Comparison of ENCODE assay signal across 10 cellular contexts in genomic region chr3:41681479-41681878, GRCh38.
DNase-seq lines count a peak whose midpoint lies in the region; ATAC-seq and TF ChIP-seq lines count a peak whose summit lies in the region.
"Had no signal": no experiment of that assay in that cellular context is flagged by ENCODE, and none has a peak within 500 bp of the region (broad histone marks: within the 10 kb centered on the region; RNA-seq: fewer than 3 reads in every experiment).

No MANE protein-coding gene starts in this region.

- no peak overlapping the region for H3K4me3 ChIP-seq in HFF-Myc (replicated peaks; ENCODE audit: low read depth, low read length)

- intact Hi-C loops in activated T-helper 2 cell treated with anti-CD3 and anti-CD28 coated beads, Interferon-gamma antibody, Interleukin-2, Interleukin-4, amounts not matched to agents 10 μg/mL and 5 μg/mL and 100 μg/mL, durations not matched to agents 14 hours and 24 hours and 36 hours (cut with micrococcal nuclease) = no loop called here

- H3K9me3 Mint-ChIP-seq in activated T-helper 2 cell treated with anti-CD3 and anti-CD28 coated beads, Interferon-gamma antibody, Interleukin-2, Interleukin-4, amounts not matched to agents 10 μg/mL and 5 μg/mL and 100 μg/mL, durations not matched to agents 14 hours and 24 hours and 36 hours = no peaks in the 10 kb centered on the region

- no peak overlapping the region for H3K4me3 Mint-ChIP-seq in activated T-helper 2 cell treated with anti-CD3 and anti-CD28 coated beads, Interferon-gamma antibody, Interleukin-2, Interleukin-4, amounts not matched to agents 10 μg/mL and 5 μg/mL and 100 μg/mL, durations not matched to agents 14 hours and 24 hours and 36 hours (ENCODE audit: low read depth)

- DNase-seq in HFF-Myc (ENCODE audit: extremely low read depth, low read depth) (peak; percentile 52), SIG-M5 (lab: John Stamatoyannopoulos, UW) (peak; percentile 64), foreskin keratinocyte (peak; percentile 68 to 79), stromal cell of bone marrow (ENCODE audit: low read depth) (peak; percentile 89), NOMO-1 (lab: John Stamatoyannopoulos, UW; ENCODE audit: unreplicated experiment in 2 of 2) (no peak)
- DNase-seq in activated T-helper 2 cell treated with anti-CD3 and anti-CD28 coated beads, Interferon-gamma antibody, Interleukin-2, Interleukin-4, amounts not matched to agents 10 μg/mL and 5 μg/mL and 100 μg/mL, durations not matched to agents 14 hours and 24 hours and 36 hours (ENCODE audit: low spot score) = no peak
- DNase-seq: left colon had no signal

- H3K27ac Mint-ChIP-seq in activated T-helper 2 cell treated with anti-CD3 and anti-CD28 coated beads, Interferon-gamma antibody, Interleukin-2, Interleukin-4, amounts not matched to agents 10 μg/mL and 5 μg/mL and 100 μg/mL, durations not matched to agents 14 hours and 24 hours and 36 hours = no peak overlapping the region

- H3K27me3 ChIP-seq in foreskin keratinocyte = no peaks in the 10 kb centered on the region

- TF ChIP-seq CTCF in HFF-Myc (IDR thresholded peaks at IDR 0.05; ENCODE audit: low read depth, low read length, missing control alignments) (no peak), foreskin keratinocyte (conservative IDR thresholded peaks at IDR 0.05) (no peak)

- H3K36me3 Mint-ChIP-seq in activated T-helper 2 cell treated with anti-CD3 and anti-CD28 coated beads, Interferon-gamma antibody, Interleukin-2, Interleukin-4, amounts not matched to agents 10 μg/mL and 5 μg/mL and 100 μg/mL, durations not matched to agents 14 hours and 24 hours and 36 hours (ENCODE audit: low read depth) = no peaks in the 10 kb centered on the region

- H3K27ac ChIP-seq in foreskin keratinocyte = no peak overlapping the region
- H3K27ac ChIP-seq: HL-60 had no signal

- no peaks in the 10 kb centered on the region for H3K27me3 Mint-ChIP-seq in activated T-helper 2 cell treated with anti-CD3 and anti-CD28 coated beads, Interferon-gamma antibody, Interleukin-2, Interleukin-4, amounts not matched to agents 10 μg/mL and 5 μg/mL and 100 μg/mL, durations not matched to agents 14 hours and 24 hours and 36 hours (ENCODE audit: low read depth)

- H3K4me1 ChIP-seq in foreskin keratinocyte = peaks cover 7% of the 10 kb centered on the region

- H3K4me1 Mint-ChIP-seq in activated T-helper 2 cell treated with anti-CD3 and anti-CD28 coated beads, Interferon-gamma antibody, Interleukin-2, Interleukin-4, amounts not matched to agents 10 μg/mL and 5 μg/mL and 100 μg/mL, durations not matched to agents 14 hours and 24 hours and 36 hours (ENCODE audit: low read depth) = no peaks in the 10 kb centered on the region

- ATAC-seq in foreskin keratinocyte = peak; percentile 45
- ATAC-seq in HG03342 (IDR thresholded peaks at IDR 0.05; ENCODE audit: unreplicated experiment) = no peak
- ATAC-seq in GM21717 (IDR thresholded peaks at IDR 0.05; ENCODE audit: unreplicated experiment) = no peak
- ATAC-seq: left colon had no signal

Comparison
In these comparisons a context has a peak if more than half of its experiments do, and no peak if none do; other contexts are left out.
1. DNase-seq: peak in HFF-Myc (single experiment), SIG-M5 (single experiment), foreskin keratinocyte (2 of 2) and stromal cell of bone marrow (single experiment); none in activated T-helper 2 cell treated with anti-CD3 and anti-CD28 coated beads, Interferon-gamma antibody, Interleukin-2, Interleukin-4, amounts not matched to agents 10 μg/mL and 5 μg/mL and 100 μg/mL, durations not matched to agents 14 hours and 24 hours and 36 hours (single experiment) and NOMO-1 (0 of 2).